Comparison of ENCODE assay signal across 8 cellular contexts in genomic region chr10:28533571-28534304, GRCh38. TPM values are rescaled to one million over a fixed set of nuclear protein-coding genes. Genes with fewer than 3 reads are reported as not detected.
DNase-seq lines count a peak whose midpoint lies in the region; ATAC-seq, FAIRE-seq and TF ChIP-seq lines count a peak whose summit lies in the region.

No MANE protein-coding gene starts in this region.

- H3K27ac Mint-ChIP-seq in T-helper 17 cell: peak overlapping the region; percentile 96
- peak overlapping the region; percentile 96 for H3K27ac Mint-ChIP-seq in astrocyte (ENCODE audit: unreplicated experiment)

- H3K27ac ChIP-seq in A549: peak overlapping the region; percentile 99 to 100
- peak overlapping the region; percentile 100 for H3K27ac ChIP-seq in astrocyte (ENCODE audit: low read depth, low read length)
- peak overlapping the region; percentile 100 for H3K27ac ChIP-seq in hepatocyte
- H3K27ac ChIP-seq in vagina: peak overlapping the region; percentile 88

- H3K4me3 Mint-ChIP-seq in T-helper 17 cell: peak overlapping the region; percentile 92
- peak overlapping the region; percentile 98 for H3K4me3 Mint-ChIP-seq in astrocyte (ENCODE audit: unreplicated experiment)

- ATAC-seq in A549 (peak; percentile 34 to 55), GM18868 (IDR thresholded peaks at IDR 0.05; ENCODE audit: unreplicated experiment) (peak; percentile 17), HG03521 (IDR thresholded peaks at IDR 0.05; ENCODE audit: unreplicated experiment) (peak; percentile 16), T-helper 17 cell (peak; percentile 27)

- peak overlapping the region; percentile 100 for H3K9ac ChIP-seq in astrocyte (ENCODE audit: low read length)

- H3K9me3 ChIP-seq in A549 (no peaks in the 10 kb centered on the region), T-helper 17 cell (ENCODE audit: control insufficient read depth, low read length, poor library complexity, severe bottlenecking) (no peaks in the 10 kb centered on the region), astrocyte (ENCODE audit: insufficient read depth, low read depth, low read length) (no peaks in the 10 kb centered on the region), hepatocyte (ENCODE audit: low read depth) (no peaks in the 10 kb centered on the region), vagina (no peaks in the 10 kb centered on the region)

- H3K79me2 ChIP-seq in astrocyte (ENCODE audit: insufficient read depth, low read length): peaks cover 75% of the 10 kb centered on the region
- peaks cover 84% of the 10 kb centered on the region for H3K79me2 ChIP-seq in hepatocyte

- H3K36me3 Mint-ChIP-seq in T-helper 17 cell (ENCODE audit: low read depth) (peaks cover 12% of the 10 kb centered on the region), astrocyte (ENCODE audit: low read depth, unreplicated experiment) (peaks cover 11% of the 10 kb centered on the region)

- H3K4me2 ChIP-seq in A549 (peak overlapping the region; percentile 97), astrocyte (ENCODE audit: low read length) (peak overlapping the region; percentile 90), hepatocyte (peak overlapping the region; percentile 85)

- H2AFZ ChIP-seq in astrocyte (ENCODE audit: low read depth, low read length) (no peak overlapping the region), hepatocyte (peak overlapping the region; percentile 72)

- H3K27me3 Mint-ChIP-seq in T-helper 17 cell (no peaks in the 10 kb centered on the region), astrocyte (ENCODE audit: low read depth, unreplicated experiment) (no peaks in the 10 kb centered on the region)

- peaks cover 40% of the 10 kb centered on the region for H3K4me1 ChIP-seq in A549
- peaks cover 12% of the 10 kb centered on the region for H3K4me1 ChIP-seq in astrocyte (ENCODE audit: insufficient read depth, low read length)
- peaks cover 23% of the 10 kb centered on the region for H3K4me1 ChIP-seq in hepatocyte (ENCODE audit: insufficient read depth)
- H3K4me1 ChIP-seq in vagina: peaks cover 69% of the 10 kb centered on the region

- POLR2A ChIA-PET in A549 (lab: Yijun Ruan, JAX): interaction anchor here (0.6 to 2.7 kb wide), 4 partner anchors 10 to 69 kb away, joined by 3 to 9 read pairs (median 4); no protein-coding TSS in a partner anchor

- DNase-seq in A549 (ENCODE audit: low read depth in 1 of 2, low spot score in 1 of 2): peak; percentile 46
- DNase-seq in T-helper 17 cell: peak; percentile 38 to 61 (median 55)
- no peak for DNase-seq in astrocyte (ENCODE audit: low read depth)
- DNase-seq in hepatocyte (ENCODE audit: low spot score): peak; percentile 80
- no peak for DNase-seq in retinal pigment epithelial cell (ENCODE audit: low read depth)
- peak in 1 of 2 donors; percentile 88 for DNase-seq in vagina (ENCODE audit: extremely low spot score in 2 of 2)

- CTCF ChIA-PET in A549 (lab: Yijun Ruan, JAX): no interaction called here

- H3K36me3 ChIP-seq in astrocyte (ENCODE audit: insufficient read depth, low read length) (peaks cover 32% of the 10 kb centered on the region), hepatocyte (replicated peaks; ENCODE audit: insufficient read depth, low read depth) (peaks cover 5% of the 10 kb centered on the region), vagina (peaks cover 0 to 32% of the 10 kb centered on the region in 2 donors)

- WGBS in A549 (ENCODE audit: missing lambda C conversion rate): 2% methylated on average over 17 of the region's 64 CpGs
- WGBS in hepatocyte (ENCODE audit: low lambda C conversion rate, missing lambda C conversion rate): under 1% methylated on average over 14 of the region's 64 CpGs

- no peaks in the 10 kb centered on the region for H3K9me3 Mint-ChIP-seq in astrocyte (ENCODE audit: unreplicated experiment)

- H4K20me1 ChIP-seq in astrocyte (ENCODE audit: insufficient read depth, low read length) (peaks cover 69% of the 10 kb centered on the region), hepatocyte (ENCODE audit: insufficient read depth, poor library complexity, severe bottlenecking) (peaks cover 53% of the 10 kb centered on the region)

- peaks cover 55% of the 10 kb centered on the region for H3K4me1 Mint-ChIP-seq in T-helper 17 cell
- peaks cover 17% of the 10 kb centered on the region for H3K4me1 Mint-ChIP-seq in astrocyte (ENCODE audit: low read depth, unreplicated experiment)

- H3K4me3 ChIP-seq in A549 (peak overlapping the region; percentile 77), astrocyte (ENCODE audit: insufficient read depth, low read depth, low read length) (peak overlapping the region; percentile 94), hepatocyte (peak overlapping the region; percentile 53), retinal pigment epithelial cell (ENCODE audit: low read length) (peak overlapping the region; percentile 92), vagina (peak overlapping the region; percentile 57 to 99)

- H3K9me2 ChIP-seq in hepatocyte (replicated peaks; ENCODE audit: insufficient read depth): no peaks in the 10 kb centered on the region

- TF ChIP-seq RAD21 in A549 (conservative IDR thresholded peaks at IDR 0.05 in 1 of 2, IDR thresholded peaks at IDR 0.05 in 1 of 2): no peak

- no peaks in the 10 kb centered on the region for H3K27me3 ChIP-seq in astrocyte (ENCODE audit: insufficient read depth, low read length)
- no peaks in the 10 kb centered on the region for H3K27me3 ChIP-seq in hepatocyte
- H3K27me3 ChIP-seq in vagina: no peaks in the 10 kb centered on the region

- intact Hi-C loops in vagina (cut with DNase I): loop anchor here (5.0 kb wide), 1 partner anchor 1376 kb away; the partner anchor contains the start of gene MASTL

- TF ChIP-seq CTCF in A549 (IDR thresholded peaks at IDR 0.05): no peak
- no peak for TF ChIP-seq CTCF in astrocyte (IDR thresholded peaks at IDR 0.05; ENCODE audit: insufficient read depth, low read depth, low read length)
- no peak for TF ChIP-seq CTCF in hepatocyte (IDR thresholded peaks at IDR 0.05; ENCODE audit: poor library complexity)
- no peak for TF ChIP-seq CTCF in retinal pigment epithelial cell (conservative IDR thresholded peaks at IDR 0.05; ENCODE audit: low read depth, low read length)
- TF ChIP-seq CTCF in vagina (IDR thresholded peaks at IDR 0.05): no peak

- TF ChIP-seq EP300 in A549 (IDR thresholded peaks at IDR 0.05): no peak

- TF ChIP-seq POLR2A in A549 (IDR thresholded peaks at IDR 0.05; ENCODE audit: low read length): no peak
- TF ChIP-seq POLR2A in vagina (IDR thresholded peaks at IDR 0.05): no peak

- FAIRE-seq in A549 (lab: Jason Lieb, UNC): no peak
- FAIRE-seq in astrocyte (lab: Jason Lieb, UNC): no peak

TF ChIP-seq in A549, 52 proteins besides CTCF, POLR2A, EP300 and RAD21:
- TF ChIP-seq CEBPB (IDR thresholded peaks at IDR 0.05) (no peak), HMGXB4 (CRISPR knock-in tag; IDR thresholded peaks at IDR 0.05; ENCODE audit: borderline replicate concordance) (peak; percentile 42; the same call in 1 of the 2 replicates), RCOR1 (IDR thresholded peaks at IDR 0.05; ENCODE audit: low read depth, low read length) (no peak), TP53 (CRISPR knock-in tag; IDR thresholded peaks at IDR 0.05) (0 out of 2 replicates have a peak, but pooled peaks have one; percentile 33), RNF2 (IDR thresholded peaks at IDR 0.05; ENCODE audit: borderline replicate concordance, low read depth) (no peak), HOXB5 (CRISPR knock-in tag; IDR thresholded peaks at IDR 0.05) (no peak), SMC3 (IDR thresholded peaks at IDR 0.05) (no peak), PHF8 (IDR thresholded peaks at IDR 0.05; ENCODE audit: borderline replicate concordance, low read depth) (peak; percentile 92)
TF ChIP-seq in A549: peak in this region for 3.

RNA-seq across cellular contexts. Expression of gene WAC, which starts 0.8 kb away (rescaled TPM):
- polyA plus RNA-seq in A549 (2011; rRNA removed) (133 TPM in 2 replicates), A549 (2017; fragmentation: RNase III; extraction: RNeasy Plus Mini Kit Qiagen cat#74134 plus additional on column Dnase treatment) (63.9 to 66.1 TPM (median 64.4 TPM) in 3 replicates), hepatocyte (59.4 and 69.4 TPM in 2 replicates)
- polyA plus RNA-seq in A549 (2012; cell fraction: cytosol; rRNA removed): 31.5 and 38.1 TPM in 2 replicates
- 18.4 and 23.5 TPM in 2 replicates for polyA plus RNA-seq in A549 (2012; cell fraction: nucleus; rRNA removed)
- polyA minus RNA-seq in A549 (2011; rRNA and poly(A)+ RNA removed): 81.4 and 87.1 TPM in 2 replicates
- total RNA-seq in T-helper 17 cell (100 to 1,000 TPM; 171 to 195 TPM), astrocyte (112 and 123 TPM in 2 replicates), hepatocyte (86.3 and 94.6 TPM in 2 replicates), vagina (112 TPM)

Comparison
In these comparisons a context has a peak if more than half of its experiments do, and no peak if none do; other contexts are left out.
1. DNase-seq: peak in A549 (2 of 2), T-helper 17 cell (3 of 3) and hepatocyte (single experiment); none in astrocyte (single experiment) and retinal pigment epithelial cell (single experiment).
2. Peak in every context shown above with its lines, with median percentiles within 50 percentile points of each other: ATAC-seq, H3K27ac ChIP-seq, H3K4me2 ChIP-seq and H3K4me3 ChIP-seq.